In the genomic region with DNA sequence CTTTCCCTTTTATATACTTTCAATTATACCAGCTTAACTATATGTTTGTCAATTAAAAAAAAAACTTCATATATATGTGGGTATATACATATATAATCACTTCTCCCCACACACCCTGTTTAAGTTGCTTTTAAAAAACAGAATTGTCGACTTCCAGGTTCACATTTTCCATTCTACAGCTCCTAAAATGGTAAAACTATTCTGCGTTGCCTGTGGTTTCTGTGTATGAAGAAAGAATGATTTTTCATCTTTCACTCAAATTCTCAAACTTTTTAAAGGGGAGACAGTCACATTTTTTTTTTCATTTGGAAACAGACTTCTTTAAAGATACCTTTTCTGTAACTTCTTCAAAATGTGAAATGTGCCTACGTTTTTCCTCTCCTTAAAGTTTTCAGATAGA, we compare ENCODE assay signal across 24 cellular contexts.
"Had no signal": no experiment of that assay in that cellular context is flagged by ENCODE, and none has a peak within 500 bp of the region (broad histone marks: within the 10 kb centered on the region; RNA-seq: fewer than 3 reads in every experiment).

No MANE protein-coding gene starts in this region.

- ATAC-seq: activated T-cell treated with anti-CD3 and anti-CD28 coated beads, Interleukin-2, amount 50 U/mL, for 4 hours; T-helper 17 cell had no signal

- H3K27ac Mint-ChIP-seq: activated CD4-positive, alpha-beta memory T cell treated with anti-CD3 and anti-CD28 coated beads for 36 hours; activated CD4-positive, alpha-beta T cell treated with anti-CD3 and anti-CD28 coated beads, Interleukin-2, amount 10 ng/mL, durations not matched to agents 7 days and 5 days; activated naive CD4-positive, alpha-beta T cell treated with anti-CD3 and anti-CD28 coated beads for 36 hours; activated naive CD8-positive, alpha-beta T cell; T-helper 17 cell had no signal

- H3K9me3 ChIP-seq: Peyer's patch had no signal

- H3K4me1 ChIP-seq: Peyer's patch had no signal

- H3K27me3 ChIP-seq: Peyer's patch had no signal

- H3K27ac ChIP-seq: KMS-11, Peyer's patch, RWPE1 had no signal

- H3K36me3 Mint-ChIP-seq: activated CD4-positive, alpha-beta memory T cell treated with anti-CD3 and anti-CD28 coated beads for 36 hours; activated naive CD8-positive, alpha-beta T cell had no signal

- H3K4me3 Mint-ChIP-seq: activated CD4-positive, alpha-beta memory T cell treated with anti-CD3 and anti-CD28 coated beads for 36 hours; activated CD4-positive, alpha-beta T cell treated with anti-CD3 and anti-CD28 coated beads, Interleukin-2, amount 10 ng/mL, durations not matched to agents 7 days and 5 days; activated naive CD4-positive, alpha-beta T cell treated with anti-CD3 and anti-CD28 coated beads for 36 hours; activated naive CD8-positive, alpha-beta T cell; activated T-cell treated with anti-CD3 and anti-CD28 coated beads, Interleukin-2, amount 50 U/mL, for 4 hours; T-helper 17 cell had no signal

- DNase-seq: activated CD4-positive, alpha-beta memory T cell treated with anti-CD3 and anti-CD28 coated beads for 36 hours; activated CD4-positive, alpha-beta T cell treated with anti-CD3 and anti-CD28 coated beads, Interleukin-2, amount 10 ng/mL, durations not matched to agents 7 days and 5 days; activated CD4-positive, CD25-positive, alpha-beta regulatory T cell; activated CD8-positive, alpha-beta memory T cell treated with anti-CD3 and anti-CD28 coated beads for 24 hours; activated effector memory CD4-positive, alpha-beta T cell treated with anti-CD3 and anti-CD28 coated beads, Interleukin-2, amount 50 U/mL, for 16 hours; activated naive CD4-positive, alpha-beta T cell treated with anti-CD3 and anti-CD28 coated beads for 36 hours; activated T-cell treated with anti-CD3 and anti-CD28 coated beads, Interleukin-2, amount 50 U/mL, for 4 hours; cerebellar nuclear complex; MM.1S; NCI-H1092; NCI-H1417; NCI-H1694 treated with DMSO at 0.1 percent for 48 hours; NCI-H2029 treated with DMSO at 0.1 percent for 48 hours; NCI-H345; NCI-H510A; NCI-H526 treated with DMSO at 0.1 percent for 48 hours; NCI-H82; Peyer's patch; Right ventricle myocardium superior; T-helper 17 cell; T-helper 9 cell had no signal

- H3K4me1 Mint-ChIP-seq: activated CD4-positive, alpha-beta T cell treated with anti-CD3 and anti-CD28 coated beads, Interleukin-2, amount 10 ng/mL, durations not matched to agents 7 days and 5 days; T-helper 17 cell had no signal

- H3K36me3 ChIP-seq: Peyer's patch had no signal

- H3K4me3 ChIP-seq: Peyer's patch had no signal
